Comparison of ENCODE assay signal across 1 cellular context in genomic region chr19:15607978-15608925, GRCh38.
A peak's percentile ranks its signal among the peaks of the same experiment; 100 is the strongest.
TF ChIP-seq lines count a peak whose summit lies in the region.
"Not testable (repeated sequence)": the region's sequence is repeated elsewhere in the genome, so short reads cannot be mapped to it uniquely, and the experiment has no call there.

No MANE protein-coding gene starts in this region.

TF ChIP-seq in HepG2, 621 proteins besides CTCF, POLR2A, EP300 and RAD21:
- not testable (repeated sequence) for TF ChIP-seq SOX6 (IDR thresholded peaks at IDR 0.05)
- TF ChIP-seq SOX6 (CRISPR knock-in tag; IDR thresholded peaks at IDR 0.05) (peak; percentile 23; the same call in 1 of the 2 replicates), HMGXB3 (CRISPR knock-in tag; IDR thresholded peaks at IDR 0.05; ENCODE audit: borderline replicate concordance) (peak; percentile 90), POLR2AphosphoS5 (IDR thresholded peaks at IDR 0.05; ENCODE audit: low read depth, low read length) (peak; percentile 27; the same call in 1 of the 2 replicates), POGZ (CRISPR knock-in tag; IDR thresholded peaks at IDR 0.05) (peak; percentile 76), NFYB (CRISPR knock-in tag; IDR thresholded peaks at IDR 0.05) (peak; percentile 84), HOMEZ (CRISPR knock-in tag; IDR thresholded peaks at IDR 0.05; ENCODE audit: low read depth) (peak; percentile 70; the same call in 1 of the 2 replicates), TFAP4 (IDR thresholded peaks at IDR 0.05; ENCODE audit: borderline replicate concordance, low read depth) (0 out of 2 replicates have a peak, but pooled peaks have one; percentile 5), ZMYM4 (CRISPR knock-in tag; IDR thresholded peaks at IDR 0.05) (peak; percentile 93), DRAP1 (CRISPR knock-in tag; IDR thresholded peaks at IDR 0.05) (peak; percentile 21; the same call in 1 of the 2 replicates), ZMAT3 (CRISPR knock-in tag; conservative IDR thresholded peaks at IDR 0.05) (0 out of 2 replicates have a peak, but pooled peaks have one; percentile 28), PAXIP1 (CRISPR knock-in tag; conservative IDR thresholded peaks at IDR 0.05) (peak; percentile 35; the same call in 1 of the 2 replicates), NFYC (CRISPR knock-in tag; IDR thresholded peaks at IDR 0.05) (peak; percentile 75), FOXA3 (CRISPR knock-in tag; IDR thresholded peaks at IDR 0.05) (peak; percentile 9; the same call in 1 of the 2 replicates)
